ENCODE assay signal across 13 cellular contexts in the genomic region with DNA sequence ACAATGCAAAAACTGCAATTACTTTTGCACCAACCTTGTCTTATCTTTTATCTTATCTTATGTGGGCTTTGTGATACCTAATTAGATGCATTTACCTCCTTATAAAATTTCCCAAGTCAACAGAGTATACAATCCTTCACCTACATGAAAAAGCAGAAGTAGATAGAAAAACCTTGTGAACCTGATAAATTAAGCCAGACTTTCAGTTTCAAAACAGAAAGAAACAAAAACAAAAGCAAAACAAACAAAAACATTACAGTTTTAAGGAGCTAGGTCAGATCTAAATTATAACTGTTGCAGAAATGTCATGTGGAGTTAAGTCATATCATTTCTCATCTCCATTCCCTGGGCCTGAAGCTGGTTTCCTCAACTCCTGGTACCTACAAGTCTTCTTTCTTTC. TPM values are rescaled to one million over a fixed set of nuclear protein-coding genes. Genes with fewer than 3 reads are reported as not detected.
DNase-seq lines count a peak whose midpoint lies in the region; ATAC-seq and TF ChIP-seq lines count a peak whose summit lies in the region.
"Had no signal": no experiment of that assay in that cellular context is flagged by ENCODE, and none has a peak within 500 bp of the region (broad histone marks: within the 10 kb centered on the region; RNA-seq: fewer than 3 reads in every experiment).

No MANE protein-coding gene starts in this region.

- DNase-seq in fibroblast of villous mesenchyme (ENCODE audit: low read depth) = peak; percentile 4
- DNase-seq in activated naive CD4-positive, alpha-beta T cell treated with anti-CD3 and anti-CD28 coated beads, Interleukin-2, amount 50 U/mL, for 72 hours (ENCODE audit: low spot score in 2 of 2) = no peak
- no peak for DNase-seq in brain microvascular endothelial cell
- no peak for DNase-seq in NCI-H2171 treated with DMSO at 0.1 percent for 48 hours (lab: John Stamatoyannopoulos, UW)
- DNase-seq: activated effector memory CD4-positive, alpha-beta T cell treated with anti-CD3 and anti-CD28 coated beads, Interleukin-2, amount 50 U/mL, for 16 hours; NCI-H1048; NCI-H774 had no signal

- H3K9me3 Mint-ChIP-seq in activated naive CD4-positive, alpha-beta T cell treated with anti-CD3 and anti-CD28 coated beads, Interleukin-2, amount 50 U/mL, for 72 hours = peaks cover 15 to 18% of the 10 kb centered on the region in 2 donors
- H3K9me3 Mint-ChIP-seq: stimulated activated memory B cell treated with anti-CD40 and anti-IgM and Interleukin-4, amounts not matched to agents 10 μg/mL and 1 μg/mL and 100 μg/mL, for 72 hours had no signal

- ATAC-seq in GM19035 (IDR thresholded peaks at IDR 0.05; ENCODE audit: unreplicated experiment) = peak; percentile 96
- ATAC-seq in GM21723 (IDR thresholded peaks at IDR 0.05; ENCODE audit: unreplicated experiment) = peak; percentile 97
- ATAC-seq in HG03097 (IDR thresholded peaks at IDR 0.05; ENCODE audit: low FRiP score, unreplicated experiment) = peak; percentile 87
- ATAC-seq in activated naive CD4-positive, alpha-beta T cell treated with anti-CD3 and anti-CD28 coated beads, Interleukin-2, amount 50 U/mL, for 72 hours = no peak
- ATAC-seq: stimulated activated memory B cell treated with anti-CD40 and anti-IgM and Interleukin-4, amounts not matched to agents 10 μg/mL and 1 μg/mL and 100 μg/mL, for 72 hours had no signal

- H3K36me3 Mint-ChIP-seq in activated naive CD4-positive, alpha-beta T cell treated with anti-CD3 and anti-CD28 coated beads, Interleukin-2, amount 50 U/mL, for 72 hours = no peaks in the 10 kb centered on the region
- H3K36me3 Mint-ChIP-seq: stimulated activated memory B cell treated with anti-CD40 and anti-IgM and Interleukin-4, amounts not matched to agents 10 μg/mL and 1 μg/mL and 100 μg/mL, for 72 hours had no signal

- H3K4me3 ChIP-seq in fibroblast of villous mesenchyme (ENCODE audit: low read depth, low read length) = no peak overlapping the region
- no peak overlapping the region for H3K4me3 ChIP-seq in brain microvascular endothelial cell (ENCODE audit: low read depth, low read length)
- H3K4me3 ChIP-seq: cardiac muscle cell had no signal

- in situ Hi-C loops in brain microvascular endothelial cell (cut with HindIII; ENCODE audit: low pct_ligation_motif_present, low sequenced_read_pairs) = no loop called here

- H3K27me3 ChIP-seq in brain microvascular endothelial cell (replicated peaks) = no peaks in the 10 kb centered on the region
- H3K27me3 ChIP-seq: cardiac muscle cell had no signal

- no peaks in the 10 kb centered on the region for H3K36me3 ChIP-seq in brain microvascular endothelial cell (replicated peaks)
- H3K36me3 ChIP-seq: cardiac muscle cell had no signal

- H3K27ac Mint-ChIP-seq in activated naive CD4-positive, alpha-beta T cell treated with anti-CD3 and anti-CD28 coated beads, Interleukin-2, amount 50 U/mL, for 72 hours = no peak overlapping the region
- H3K27ac Mint-ChIP-seq: stimulated activated memory B cell treated with anti-CD40 and anti-IgM and Interleukin-4, amounts not matched to agents 10 μg/mL and 1 μg/mL and 100 μg/mL, for 72 hours had no signal

- no peak overlapping the region for H3K27ac ChIP-seq in brain microvascular endothelial cell
- H3K27ac ChIP-seq: cardiac muscle cell had no signal

- no peak for TF ChIP-seq CTCF in fibroblast of villous mesenchyme (IDR thresholded peaks at IDR 0.05; ENCODE audit: insufficient read depth, low read depth, low read length)
- TF ChIP-seq CTCF in brain microvascular endothelial cell (IDR thresholded peaks at IDR 0.05; ENCODE audit: low read depth, low read length, missing control alignments) = no peak

RNA-seq across cellular contexts. Expression of a gene that starts 24.9 kb away (rescaled TPM):
- 0.32 and 0.43 TPM in 2 replicates for total RNA-seq in fibroblast of villous mesenchyme
- not detected for total RNA-seq in activated naive CD4-positive, alpha-beta T cell treated with anti-CD3 and anti-CD28 coated beads, Interleukin-2, amount 50 U/mL, for 72 hours
- total RNA-seq: osteocyte had no signal

Comparison
In these comparisons a context has a peak if more than half of its experiments do, and no peak if none do; other contexts are left out.
1. ATAC-seq: peak in GM19035 (single experiment), GM21723 (single experiment) and HG03097 (single experiment); none in activated naive CD4-positive, alpha-beta T cell treated with anti-CD3 and anti-CD28 coated beads, Interleukin-2, amount 50 U/mL, for 72 hours (0 of 2).